In genomic region chr18:27838230-27838629, GRCh38 we compare ENCODE assay signal across 30 cellular contexts.
DNase-seq lines count a peak whose midpoint lies in the region; FAIRE-seq and TF ChIP-seq lines count a peak whose summit lies in the region.
"Had no signal": no experiment of that assay in that cellular context is flagged by ENCODE, and none has a peak within 500 bp of the region (broad histone marks: within the 10 kb centered on the region; RNA-seq: fewer than 3 reads in every experiment).

No MANE protein-coding gene starts in this region.

- no peak for DNase-seq in H54 (ENCODE audit: insufficient read length, low spot score)
- peak; percentile 35 for DNase-seq in NCI-H82 treated with DMSO at 0.1 percent for 48 hours (lab: John Stamatoyannopoulos, UW; ENCODE audit: unreplicated experiment)
- DNase-seq in choroid plexus epithelial cell (ENCODE audit: low read depth) = no peak
- DNase-seq in mesenchymal stem cell = no peak
- no peak for DNase-seq in neuronal stem cell (ENCODE audit: low spot score)
- no peak for DNase-seq in stimulated activated CD4-positive, alpha-beta T cell treated with anti-CD3 and anti-CD28 coated beads, Interleukin-4, amount 100 ng/mL, for 4 hours
- DNase-seq in GM12892 (ENCODE audit: insufficient read length) = no peak
- DNase-seq: activated CD4-positive, alpha-beta memory T cell treated with anti-CD3 and anti-CD28 coated beads, Interleukin-2, amount 10 ng/mL, durations not matched to agents 7 days and 5 days; activated naive CD4-positive, alpha-beta T cell treated with anti-CD3 and anti-CD28 coated beads, Interleukin-2, amount 50 U/mL, for 16 hours; amniotic stem cell; C1 segment of cervical spinal cord; caudate nucleus; COR-L47; cortex of kidney; DMS79; effector memory CD8-positive, alpha-beta T cell; foreskin melanocyte; kidney glomerular epithelial cell; lower lobe of right lung; mucosa of descending colon; NCI-H1105; NCI-H1930; NCI-H526; PC-9; SIG-M5; stimulated activated naive CD4-positive, alpha-beta T cell treated with Interleukin-2 at 50 U/mL for 16 hours; upper lobe of right lung had no signal

- H3K27me3 ChIP-seq in mesenchymal stem cell (ENCODE audit: control insufficient read depth in 1 of 2, insufficient read depth in 1 of 2, low read length in 2 of 2) (no peaks in the 10 kb centered on the region), neuronal stem cell (ENCODE audit: control insufficient read depth in 3 of 3, insufficient read depth in 3 of 3, low read depth in 1 of 3, low read length in 3 of 3) (no peaks in the 10 kb centered on the region)
- H3K27me3 ChIP-seq: esophagus muscularis mucosa, upper lobe of right lung had no signal

- H3K79me1 ChIP-seq in mesenchymal stem cell (replicated peaks; ENCODE audit: low read length, poor library complexity, severe bottlenecking) (no peaks in the 10 kb centered on the region), neuronal stem cell (ENCODE audit: low read depth, low read length) (no peaks in the 10 kb centered on the region)

- H3K4me3 ChIP-seq in choroid plexus epithelial cell (ENCODE audit: low read depth, low read length) = no peak overlapping the region
- H3K4me3 ChIP-seq in mesenchymal stem cell (ENCODE audit: insufficient read depth in 1 of 2, low read depth in 1 of 2, low read length in 2 of 2) = no peak overlapping the region
- H3K4me3 ChIP-seq in neuronal stem cell (ENCODE audit: low read length in 2 of 2) = no peak overlapping the region
- H3K4me3 ChIP-seq: esophagus muscularis mucosa, GM23338, lower lobe of right lung, mucosa of descending colon, PC-9, skin epidermis, upper lobe of right lung had no signal

- no peak overlapping the region for H2BK120ac ChIP-seq in mesenchymal stem cell (ENCODE audit: low read depth, low read length)
- H2BK120ac ChIP-seq in neuronal stem cell (ENCODE audit: low read depth, low read length) = no peak overlapping the region

- H3K18ac ChIP-seq in mesenchymal stem cell (ENCODE audit: low read depth in 1 of 2, low read length in 2 of 2) (no peak overlapping the region), neuronal stem cell (ENCODE audit: low read length) (no peak overlapping the region)

- H2AK5ac ChIP-seq in mesenchymal stem cell (ENCODE audit: low read length, severe bottlenecking) (peak overlapping the region; percentile 34), neuronal stem cell (ENCODE audit: low read depth, low read length) (no peak overlapping the region)

- no peak overlapping the region for H2BK12ac ChIP-seq in mesenchymal stem cell (ENCODE audit: low read length in 2 of 2)
- H2BK12ac ChIP-seq in neuronal stem cell (ENCODE audit: low read length) = no peak overlapping the region

- H2BK15ac ChIP-seq in mesenchymal stem cell (ENCODE audit: low read depth, poor library complexity, severe bottlenecking) (no peak overlapping the region), neuronal stem cell (ENCODE audit: low read length) (no peak overlapping the region)

- H4K91ac ChIP-seq in mesenchymal stem cell (ENCODE audit: low read length) = no peak overlapping the region
- H4K91ac ChIP-seq in neuronal stem cell (ENCODE audit: low read depth, low read length, poor library complexity) = no peak overlapping the region

- H3K9me3 ChIP-seq in mesenchymal stem cell (ENCODE audit: control insufficient read depth, low read length) (no peaks in the 10 kb centered on the region), neuronal stem cell (replicated peaks in 1 of 2; ENCODE audit: control insufficient read depth in 2 of 2, insufficient read depth in 1 of 2, low read depth in 1 of 2, low read length in 2 of 2) (peaks cover 0 to 4% of the 10 kb centered on the region in 2 donors)
- H3K9me3 ChIP-seq: lower lobe of right lung, mucosa of descending colon, upper lobe of right lung had no signal

- no peak overlapping the region for H3K4ac ChIP-seq in mesenchymal stem cell (ENCODE audit: low read depth in 1 of 2, low read length in 2 of 2)
- H3K4ac ChIP-seq in neuronal stem cell (ENCODE audit: low read length) = no peak overlapping the region

- H3K9ac ChIP-seq in mesenchymal stem cell (ENCODE audit: low read length) = no peak overlapping the region
- no peak overlapping the region for H3K9ac ChIP-seq in neuronal stem cell (ENCODE audit: low read depth, low read length, poor library complexity)

- H3K14ac ChIP-seq in mesenchymal stem cell (ENCODE audit: low read length in 2 of 2) = no peak overlapping the region
- no peak overlapping the region for H3K14ac ChIP-seq in neuronal stem cell (ENCODE audit: low read length)

- H3K4me2 ChIP-seq in mesenchymal stem cell (ENCODE audit: low read length, poor library complexity, severe bottlenecking) (no peak overlapping the region), neuronal stem cell (ENCODE audit: insufficient read depth, low read length, poor library complexity, severe bottlenecking) (no peak overlapping the region)
- H3K4me2 ChIP-seq: GM23338, PC-9 had no signal

- H3K4me1 ChIP-seq in mesenchymal stem cell (ENCODE audit: control insufficient read depth, insufficient read depth, low read depth, low read length) = peaks cover 3% of the 10 kb centered on the region
- H3K4me1 ChIP-seq in neuronal stem cell (ENCODE audit: control insufficient read depth in 2 of 2, insufficient read depth in 1 of 2, low read depth in 1 of 2, low read length in 2 of 2) = no peaks in the 10 kb centered on the region
- H3K4me1 ChIP-seq: esophagus muscularis mucosa, lower lobe of right lung, upper lobe of right lung had no signal

- no peak overlapping the region for H2BK5ac ChIP-seq in mesenchymal stem cell (ENCODE audit: low read depth, low read length, poor library complexity, severe bottlenecking)
- H2BK5ac ChIP-seq in neuronal stem cell (ENCODE audit: low read length) = no peak overlapping the region

- no peak overlapping the region for H2AFZ ChIP-seq in mesenchymal stem cell (ENCODE audit: low read depth, low read length)
- no peak overlapping the region for H2AFZ ChIP-seq in neuronal stem cell (ENCODE audit: low read length)
- H2AFZ ChIP-seq: GM23338, PC-9 had no signal

- no peak overlapping the region for H4K8ac ChIP-seq in mesenchymal stem cell (ENCODE audit: low read length)
- H4K8ac ChIP-seq in neuronal stem cell (ENCODE audit: low read depth, low read length) = no peak overlapping the region

- H3K23ac ChIP-seq in mesenchymal stem cell (ENCODE audit: low read length in 2 of 2) = no peak overlapping the region
- H3K23ac ChIP-seq in neuronal stem cell (ENCODE audit: low read depth, low read length, poor library complexity) = no peak overlapping the region

- TF ChIP-seq POLR2A in H54 (IDR thresholded peaks at IDR 0.05; ENCODE audit: low read depth, low read length) (no peak), GM12892 (IDR thresholded peaks at IDR 0.05; ENCODE audit: low read depth, low read length) (no peak)

- FAIRE-seq in H54 (lab: Jason Lieb, UNC) (peak; percentile 15), GM12892 (lab: Jason Lieb, UNC) (no peak)

- TF ChIP-seq CTCF in choroid plexus epithelial cell (conservative IDR thresholded peaks at IDR 0.05; ENCODE audit: low read depth, low read length) = peak; percentile 2

- H3K36me3 ChIP-seq in mesenchymal stem cell (ENCODE audit: control insufficient read depth in 1 of 2, insufficient read depth in 2 of 2, low read depth in 1 of 2, low read length in 2 of 2) (no peaks in the 10 kb centered on the region), neuronal stem cell (replicated peaks in 1 of 2; ENCODE audit: control insufficient read depth in 2 of 2, insufficient read depth in 2 of 2, low read length in 2 of 2) (no peaks in the 10 kb centered on the region)
- H3K36me3 ChIP-seq: esophagus muscularis mucosa, lower lobe of right lung, upper lobe of right lung had no signal

- H3K27ac ChIP-seq in mesenchymal stem cell (ENCODE audit: low read length, poor library complexity, severe bottlenecking) = no peak overlapping the region
- H3K27ac ChIP-seq in neuronal stem cell (replicated peaks; ENCODE audit: low read length) = no peak overlapping the region
- H3K27ac ChIP-seq: esophagus muscularis mucosa, lower lobe of right lung, PC-9, skin epidermis, upper lobe of right lung had no signal
